ENCODE assay signal across 18 cellular contexts in the genomic region with DNA sequence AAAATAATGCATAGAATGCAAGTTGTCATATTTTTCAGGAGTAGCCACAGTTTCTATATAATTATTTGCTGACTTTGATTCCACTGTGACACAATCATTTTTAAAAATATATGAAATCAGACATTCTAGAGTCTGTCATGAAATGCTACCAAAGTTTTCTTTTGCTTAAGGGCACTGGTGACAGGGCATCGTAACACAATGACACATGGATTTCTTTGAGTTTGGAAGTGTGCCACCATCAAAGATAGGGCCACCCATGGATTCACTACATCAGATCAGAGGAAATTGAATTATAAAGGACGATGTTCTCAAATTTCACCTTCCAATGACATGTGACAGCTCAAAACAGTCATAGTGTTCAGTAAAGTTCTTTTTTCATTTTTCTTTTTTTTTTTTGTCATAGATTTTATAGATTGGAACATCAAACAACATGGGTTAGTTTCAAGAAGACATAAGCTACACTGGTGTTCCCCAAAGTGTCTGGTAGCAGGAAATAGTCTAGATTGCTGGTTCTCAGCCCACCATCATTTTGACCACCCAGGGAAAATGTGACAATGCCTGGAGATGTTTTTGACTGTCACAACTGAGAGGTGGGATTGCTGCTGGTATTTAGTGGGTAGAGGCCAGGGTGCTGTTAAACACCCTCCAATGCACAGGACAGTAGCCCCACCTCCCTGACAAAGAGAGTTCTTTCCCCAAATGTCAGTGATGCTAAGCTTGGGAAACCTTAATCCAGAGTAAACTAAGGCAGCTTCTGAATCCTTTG.
"Had no signal": no experiment of that assay in that cellular context is flagged by ENCODE, and none has a peak within 500 bp of the region (broad histone marks: within the 10 kb centered on the region; RNA-seq: fewer than 3 reads in every experiment).

No MANE protein-coding gene starts in this region.

- H3K27ac Mint-ChIP-seq: activated naive CD8-positive, alpha-beta T cell treated with anti-CD3 and anti-CD28 coated beads, Interleukin-2, amount 10 ng/mL, durations not matched to agents 7 days and 5 days; mesothelial cell of epicardium; naive thymus-derived CD8-positive, alpha-beta T cell; neural progenitor cell; stimulated activated effector memory CD8-positive, alpha-beta T cell treated with anti-CD3 and anti-CD28 coated beads, Interleukin-12 subunit alpha, Interleukin-12 subunit beta, amount 100 ng/mL, for 72 hours; type B pancreatic cell had no signal

- H3K36me3 Mint-ChIP-seq: activated naive CD8-positive, alpha-beta T cell treated with anti-CD3 and anti-CD28 coated beads, Interleukin-2, amount 10 ng/mL, durations not matched to agents 7 days and 5 days; mesothelial cell of epicardium; naive thymus-derived CD8-positive, alpha-beta T cell; neural progenitor cell; stimulated activated effector memory CD8-positive, alpha-beta T cell treated with anti-CD3 and anti-CD28 coated beads, Interleukin-12 subunit alpha, Interleukin-12 subunit beta, amount 100 ng/mL, for 72 hours; type B pancreatic cell had no signal

- H3K4me3 Mint-ChIP-seq: activated naive CD8-positive, alpha-beta T cell treated with anti-CD3 and anti-CD28 coated beads, Interleukin-2, amount 10 ng/mL, durations not matched to agents 7 days and 5 days; mesothelial cell of epicardium; naive thymus-derived CD8-positive, alpha-beta T cell; neural progenitor cell; stimulated activated effector memory CD8-positive, alpha-beta T cell treated with anti-CD3 and anti-CD28 coated beads, Interleukin-12 subunit alpha, Interleukin-12 subunit beta, amount 100 ng/mL, for 72 hours; type B pancreatic cell had no signal

- H3K9me3 Mint-ChIP-seq: activated naive CD8-positive, alpha-beta T cell treated with anti-CD3 and anti-CD28 coated beads, Interleukin-2, amount 10 ng/mL, durations not matched to agents 7 days and 5 days; mesothelial cell of epicardium; neural progenitor cell; type B pancreatic cell had no signal

- H3K4me1 Mint-ChIP-seq: activated naive CD8-positive, alpha-beta T cell treated with anti-CD3 and anti-CD28 coated beads, Interleukin-2, amount 10 ng/mL, durations not matched to agents 7 days and 5 days; mesothelial cell of epicardium; naive thymus-derived CD8-positive, alpha-beta T cell; stimulated activated effector memory CD8-positive, alpha-beta T cell treated with anti-CD3 and anti-CD28 coated beads, Interleukin-12 subunit alpha, Interleukin-12 subunit beta, amount 100 ng/mL, for 72 hours had no signal

- H3K27me3 Mint-ChIP-seq: activated naive CD8-positive, alpha-beta T cell treated with anti-CD3 and anti-CD28 coated beads, Interleukin-2, amount 10 ng/mL, durations not matched to agents 7 days and 5 days had no signal

- ATAC-seq: gastroesophageal sphincter; left ventricle myocardium superior; naive thymus-derived CD8-positive, alpha-beta T cell; sciatic nerve; stimulated activated effector memory CD8-positive, alpha-beta T cell treated with anti-CD3 and anti-CD28 coated beads, Interleukin-12 subunit alpha, Interleukin-12 subunit beta, amount 100 ng/mL, for 72 hours had no signal

- DNase-seq: activated CD8-positive, alpha-beta memory T cell treated with anti-CD3 and anti-CD28 coated beads, Interleukin-2, amount 50 U/mL, for 48 hours; activated naive CD8-positive, alpha-beta T cell treated with anti-CD3 and anti-CD28 coated beads, Interleukin-2, amount 10 ng/mL, durations not matched to agents 7 days and 5 days; amygdala; cerebellar nuclear complex; head of caudate nucleus; left ventricle myocardium superior; mammary epithelial cell; naive thymus-derived CD8-positive, alpha-beta T cell; posterior cingulate gyrus; small intestine; stimulated activated CD4-positive, alpha-beta T cell treated with anti-CD3 and anti-CD28 coated beads, Interleukin-2, amount 100 ng/mL, for 24 hours had no signal

- FAIRE-seq: islet of Langerhans, small intestine had no signal
